Comparison of ENCODE assay signal across 21 cellular contexts in the genomic region with DNA sequence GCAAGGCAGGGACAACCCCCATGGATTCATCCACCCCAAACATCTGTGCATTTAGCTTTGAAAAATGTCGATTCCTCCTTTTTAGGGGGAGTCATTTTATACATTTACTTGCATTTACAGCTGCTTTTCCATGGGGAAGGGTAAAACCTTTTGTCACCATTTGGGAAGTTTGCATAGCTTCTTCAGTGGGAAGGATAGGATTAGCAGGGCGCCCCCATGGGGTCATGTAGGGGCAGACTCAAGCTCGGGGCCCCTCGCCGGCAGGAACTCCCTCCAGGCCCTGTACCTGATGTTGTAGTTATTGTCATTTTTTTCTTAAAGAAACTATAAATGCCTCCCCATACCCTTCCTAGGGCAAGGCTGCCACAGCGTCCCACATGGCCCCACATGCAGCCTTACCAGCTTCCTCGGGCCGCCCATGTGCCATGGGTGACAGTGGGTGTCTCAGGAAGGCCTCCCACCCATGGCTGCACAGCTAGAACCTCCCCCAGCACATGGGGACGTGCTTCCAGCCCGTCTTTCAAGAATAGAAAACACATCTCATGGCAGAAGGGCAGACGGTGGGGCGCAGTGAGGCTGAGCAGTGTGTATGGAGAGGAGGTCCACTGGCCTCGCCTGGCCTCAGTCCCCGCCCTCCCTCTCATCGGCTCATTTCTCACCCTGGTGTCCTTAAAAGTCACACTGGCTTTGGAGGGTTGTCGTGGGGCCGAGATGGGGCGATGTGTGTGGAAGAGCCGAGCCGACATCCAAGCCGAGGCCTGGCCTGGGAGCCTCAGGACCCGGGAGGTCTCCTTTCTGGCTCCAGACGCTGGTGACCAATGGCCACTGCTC.
A peak's percentile ranks its signal among the peaks of the same experiment; 100 is the strongest.
DNase-seq lines count a peak whose midpoint lies in the region; ATAC-seq and TF ChIP-seq lines count a peak whose summit lies in the region.
"Had no signal": no experiment of that assay in that cellular context is flagged by ENCODE, and none has a peak within 500 bp of the region (broad histone marks: within the 10 kb centered on the region; RNA-seq: fewer than 3 reads in every experiment).

No MANE protein-coding gene starts in this region.

- H3K36me3 ChIP-seq in cardiac muscle cell (peaks cover 22% of the 10 kb centered on the region), left ventricle myocardium inferior (peaks cover 83% of the 10 kb centered on the region), OCI-LY7 (ENCODE audit: insufficient read depth, low read length) (no peaks in the 10 kb centered on the region), vagina (peaks cover 0 to 46% of the 10 kb centered on the region in 2 donors)

- H3K4me3 Mint-ChIP-seq in stimulated activated naive B cell treated with anti-CD40 and anti-IgM and Interleukin-4, amounts not matched to agents 10 μg/mL and 1 μg/mL and 100 μg/mL, for 72 hours, result no peak overlapping the region
- H3K4me3 Mint-ChIP-seq: activated T-helper 17 cell treated with anti-CD3 and anti-CD28 coated beads, Interleukin-2, amount 50 U/mL, for 72 hours; CD4-positive, alpha-beta memory T cell; natural killer cell; stimulated activated memory B cell treated with anti-CD40 and anti-IgM and Interleukin-4, amounts not matched to agents 10 μg/mL and 1 μg/mL and 100 μg/mL, for 72 hours; type B pancreatic cell had no signal

- BruUV-seq in OCI-LY7 (replicated peaks; lab: Mats Ljungman, UMichigan), result no TSS peak

- CTCF ChIA-PET in OCI-LY7 (lab: Charles Lee; ENCODE audit: unreplicated experiment), result no interaction called here

- POLR2A ChIA-PET in OCI-LY7 (lab: Charles Lee), result no interaction called here

- H3K9me2 ChIP-seq in OCI-LY7 (ENCODE audit: insufficient read depth, low read length), result no peaks in the 10 kb centered on the region

- H3K27ac ChIP-seq in cardiac muscle cell, result no peak overlapping the region
- no peak overlapping the region for H3K27ac ChIP-seq in left ventricle myocardium inferior (replicated peaks)
- H3K27ac ChIP-seq in OCI-LY7 (ENCODE audit: low read depth, low read length, poor library complexity, severe bottlenecking), result no peak overlapping the region
- H3K27ac ChIP-seq in vagina, result no peak overlapping the region
- H3K27ac ChIP-seq: A549, adrenal gland, psoas muscle had no signal

- H3K4me3 ChIP-seq in cardiac muscle cell (no peak overlapping the region), left ventricle myocardium inferior (no peak overlapping the region), OCI-LY7 (ENCODE audit: low read depth, low read length, poor library complexity, severe bottlenecking) (no peak overlapping the region), fibroblast of mammary gland (ENCODE audit: control insufficient read depth, low read depth, low read length) (no peak overlapping the region), vagina (no peak overlapping the region)
- H3K4me3 ChIP-seq: A549, adrenal gland, psoas muscle had no signal

- H2AFZ ChIP-seq in OCI-LY7 (ENCODE audit: low read length), result no peak overlapping the region

- H3K27ac Mint-ChIP-seq in stimulated activated naive B cell treated with anti-CD40 and anti-IgM and Interleukin-4, amounts not matched to agents 10 μg/mL and 1 μg/mL and 100 μg/mL, for 72 hours, result peak overlapping the region; percentile 67
- H3K27ac Mint-ChIP-seq: activated T-helper 17 cell treated with anti-CD3 and anti-CD28 coated beads, Interleukin-2, amount 50 U/mL, for 72 hours; CD4-positive, alpha-beta memory T cell; natural killer cell; stimulated activated memory B cell treated with anti-CD40 and anti-IgM and Interleukin-4, amounts not matched to agents 10 μg/mL and 1 μg/mL and 100 μg/mL, for 72 hours; type B pancreatic cell had no signal

- no peaks in the 10 kb centered on the region for H3K9me3 Mint-ChIP-seq in stimulated activated naive B cell treated with anti-CD40 and anti-IgM and Interleukin-4, amounts not matched to agents 10 μg/mL and 1 μg/mL and 100 μg/mL, for 72 hours
- H3K9me3 Mint-ChIP-seq: activated T-helper 17 cell treated with anti-CD3 and anti-CD28 coated beads, Interleukin-2, amount 50 U/mL, for 72 hours; CD4-positive, alpha-beta memory T cell; natural killer cell; stimulated activated memory B cell treated with anti-CD40 and anti-IgM and Interleukin-4, amounts not matched to agents 10 μg/mL and 1 μg/mL and 100 μg/mL, for 72 hours; type B pancreatic cell had no signal

- peaks cover 0 to 2% of the 10 kb centered on the region in 2 donors for H3K4me1 Mint-ChIP-seq in stimulated activated naive B cell treated with anti-CD40 and anti-IgM and Interleukin-4, amounts not matched to agents 10 μg/mL and 1 μg/mL and 100 μg/mL, for 72 hours
- H3K4me1 Mint-ChIP-seq: activated T-helper 17 cell treated with anti-CD3 and anti-CD28 coated beads, Interleukin-2, amount 50 U/mL, for 72 hours; CD4-positive, alpha-beta memory T cell; natural killer cell; stimulated activated memory B cell treated with anti-CD40 and anti-IgM and Interleukin-4, amounts not matched to agents 10 μg/mL and 1 μg/mL and 100 μg/mL, for 72 hours had no signal

- peaks cover 44 to 65% of the 10 kb centered on the region in 2 donors for H3K36me3 Mint-ChIP-seq in stimulated activated naive B cell treated with anti-CD40 and anti-IgM and Interleukin-4, amounts not matched to agents 10 μg/mL and 1 μg/mL and 100 μg/mL, for 72 hours
- H3K36me3 Mint-ChIP-seq: CD4-positive, alpha-beta memory T cell; natural killer cell had no signal

- H3K4me2 ChIP-seq in OCI-LY7 (ENCODE audit: low read length), result no peak overlapping the region
- H3K4me2 ChIP-seq: A549 had no signal

- no peaks in the 10 kb centered on the region for H3K4me1 ChIP-seq in cardiac muscle cell (ENCODE audit: low read depth)
- peaks cover 12% of the 10 kb centered on the region for H3K4me1 ChIP-seq in left ventricle myocardium inferior
- no peaks in the 10 kb centered on the region for H3K4me1 ChIP-seq in OCI-LY7 (ENCODE audit: insufficient read depth, low read length, poor library complexity, severe bottlenecking)
- no peaks in the 10 kb centered on the region for H3K4me1 ChIP-seq in vagina
- H3K4me1 ChIP-seq: A549, adrenal gland, psoas muscle had no signal

- H4K20me1 ChIP-seq in OCI-LY7 (ENCODE audit: insufficient read depth, low read length), result no peaks in the 10 kb centered on the region

- H3K27me3 ChIP-seq in cardiac muscle cell, result no peaks in the 10 kb centered on the region
- no peaks in the 10 kb centered on the region for H3K27me3 ChIP-seq in left ventricle myocardium inferior (ENCODE audit: low read depth)
- no peaks in the 10 kb centered on the region for H3K27me3 ChIP-seq in vagina
- H3K27me3 ChIP-seq: adrenal gland had no signal

- H3K27me3 Mint-ChIP-seq in stimulated activated naive B cell treated with anti-CD40 and anti-IgM and Interleukin-4, amounts not matched to agents 10 μg/mL and 1 μg/mL and 100 μg/mL, for 72 hours, result no peaks in the 10 kb centered on the region
- H3K27me3 Mint-ChIP-seq: activated T-helper 17 cell treated with anti-CD3 and anti-CD28 coated beads, Interleukin-2, amount 50 U/mL, for 72 hours; CD4-positive, alpha-beta memory T cell; stimulated activated memory B cell treated with anti-CD40 and anti-IgM and Interleukin-4, amounts not matched to agents 10 μg/mL and 1 μg/mL and 100 μg/mL, for 72 hours; type B pancreatic cell had no signal

- no peaks in the 10 kb centered on the region for H3K79me2 ChIP-seq in OCI-LY7 (ENCODE audit: insufficient read depth, low read depth, low read length)

- intact Hi-C loops in left ventricle myocardium inferior (cut with micrococcal nuclease), result no loop called here
- intact Hi-C loops in OCI-LY7 (cut with micrococcal nuclease; ENCODE audit: unreplicated experiment), result no loop called here
- intact Hi-C loops in vagina (cut with DNase I), result no loop called here

- TF ChIP-seq POLR2A in vagina (IDR thresholded peaks at IDR 0.05), result no peak

- ATAC-seq in stimulated activated naive B cell treated with anti-CD40 and anti-IgM and Interleukin-4, amounts not matched to agents 10 μg/mL and 1 μg/mL and 100 μg/mL, for 72 hours (replicated peaks), result no peak
- ATAC-seq in HG02852 (IDR thresholded peaks at IDR 0.05; ENCODE audit: unreplicated experiment), result no peak
- ATAC-seq: A549; activated T-helper 17 cell treated with anti-CD3 and anti-CD28 coated beads, Interleukin-2, amount 50 U/mL, for 72 hours; natural killer cell; psoas muscle; stimulated activated memory B cell treated with anti-CD40 and anti-IgM and Interleukin-4, amounts not matched to agents 10 μg/mL and 1 μg/mL and 100 μg/mL, for 72 hours had no signal

- TF ChIP-seq CTCF in cardiac muscle cell (IDR thresholded peaks at IDR 0.05; ENCODE audit: low read depth, low read length), result peak; percentile 15
- TF ChIP-seq CTCF in left ventricle myocardium inferior (IDR thresholded peaks at IDR 0.05; ENCODE audit: borderline replicate concordance), result no peak
- TF ChIP-seq CTCF in OCI-LY7 (conservative IDR thresholded peaks at IDR 0.05; ENCODE audit: low read length), result peak; percentile 57
- TF ChIP-seq CTCF in fibroblast of mammary gland (conservative IDR thresholded peaks at IDR 0.05; ENCODE audit: control insufficient read depth, insufficient read depth, low read depth, low read length), result peak; percentile 21
- TF ChIP-seq CTCF in vagina (IDR thresholded peaks at IDR 0.05), result no peak

- no peaks in the 10 kb centered on the region for H3K9me3 ChIP-seq in cardiac muscle cell (ENCODE audit: low read depth)
- no peaks in the 10 kb centered on the region for H3K9me3 ChIP-seq in left ventricle myocardium inferior (replicated peaks)
- no peaks in the 10 kb centered on the region for H3K9me3 ChIP-seq in OCI-LY7 (ENCODE audit: low read length)
- H3K9me3 ChIP-seq in vagina, result no peaks in the 10 kb centered on the region
- H3K9me3 ChIP-seq: A549, adrenal gland, psoas muscle had no signal

- DNase-seq in cardiac muscle cell (ENCODE audit: low read depth in 1 of 2, low spot score in 1 of 2) (no peak), left ventricle myocardium inferior (no peak), OCI-LY7 (ENCODE audit: low spot score) (no peak), fibroblast of mammary gland (ENCODE audit: low read depth) (peak; percentile 23), vagina (ENCODE audit: extremely low spot score in 2 of 2) (no peak), DMS79 treated with DMSO at 0.1 percent for 48 hours (lab: John Stamatoyannopoulos, UW) (no peak)
- DNase-seq in stimulated activated naive B cell treated with anti-CD40 and anti-IgM and Interleukin-4, amounts not matched to agents 10 μg/mL and 1 μg/mL and 100 μg/mL, for 72 hours, result no peak
- DNase-seq: adrenal gland; CD4-positive, alpha-beta memory T cell; HCEC 1CT; mammary epithelial cell; natural killer cell; NCI-H1092; psoas muscle; stimulated activated CD4-positive, alpha-beta T cell treated with anti-CD3 and anti-CD28 coated beads, Interleukin-12 subunit alpha, Interleukin-12 subunit beta, amount 100 ng/mL, for 4 hours; T-helper 1 cell had no signal

Comparison
In these comparisons a context has a peak if more than half of its experiments do, and no peak if none do; other contexts are left out.
1. CTCF ChIP-seq: peak in cardiac muscle cell (single experiment), OCI-LY7 (single experiment) and fibroblast of mammary gland (single experiment); none in left ventricle myocardium inferior (single experiment) and vagina (0 of 3).